ENCODE assay signal across 1 cellular context in genomic region chr19:11208526-11209471, GRCh38.
TF ChIP-seq lines count a peak whose summit lies in the region.

No MANE protein-coding gene starts in this region.

TF ChIP-seq in IMR-90, 13 proteins besides CTCF, POLR2A, EP300 and RAD21:
- no peak for TF ChIP-seq MXI1 (IDR thresholded peaks at IDR 0.05; ENCODE audit: borderline replicate concordance, low read depth, low read length)
- no peak for TF ChIP-seq RFX5 (IDR thresholded peaks at IDR 0.05; ENCODE audit: low read depth, low read length)
- no peak for TF ChIP-seq USF2 (IDR thresholded peaks at IDR 0.05; ENCODE audit: low read depth, low read length)
- TF ChIP-seq CHD1 (IDR thresholded peaks at IDR 0.05; ENCODE audit: low read depth, low read length), result no peak
- no peak for TF ChIP-seq SMC3 (IDR thresholded peaks at IDR 0.05; ENCODE audit: low read depth, low read length)
- no peak for TF ChIP-seq MAZ (IDR thresholded peaks at IDR 0.05; ENCODE audit: borderline replicate concordance, low read depth, low read length)
TF ChIP-seq in IMR-90: peak in this region for 0.
